ENCODE assay signal across 1 cellular context in genomic region chr12:76863005-76863670, GRCh38.
TF ChIP-seq lines count a peak whose summit lies in the region.

No MANE protein-coding gene starts in this region.

TF ChIP-seq in GM23338, 12 proteins besides CTCF, POLR2A, EP300 and RAD21 (continued from another document):
- TF ChIP-seq, protein P1, sequence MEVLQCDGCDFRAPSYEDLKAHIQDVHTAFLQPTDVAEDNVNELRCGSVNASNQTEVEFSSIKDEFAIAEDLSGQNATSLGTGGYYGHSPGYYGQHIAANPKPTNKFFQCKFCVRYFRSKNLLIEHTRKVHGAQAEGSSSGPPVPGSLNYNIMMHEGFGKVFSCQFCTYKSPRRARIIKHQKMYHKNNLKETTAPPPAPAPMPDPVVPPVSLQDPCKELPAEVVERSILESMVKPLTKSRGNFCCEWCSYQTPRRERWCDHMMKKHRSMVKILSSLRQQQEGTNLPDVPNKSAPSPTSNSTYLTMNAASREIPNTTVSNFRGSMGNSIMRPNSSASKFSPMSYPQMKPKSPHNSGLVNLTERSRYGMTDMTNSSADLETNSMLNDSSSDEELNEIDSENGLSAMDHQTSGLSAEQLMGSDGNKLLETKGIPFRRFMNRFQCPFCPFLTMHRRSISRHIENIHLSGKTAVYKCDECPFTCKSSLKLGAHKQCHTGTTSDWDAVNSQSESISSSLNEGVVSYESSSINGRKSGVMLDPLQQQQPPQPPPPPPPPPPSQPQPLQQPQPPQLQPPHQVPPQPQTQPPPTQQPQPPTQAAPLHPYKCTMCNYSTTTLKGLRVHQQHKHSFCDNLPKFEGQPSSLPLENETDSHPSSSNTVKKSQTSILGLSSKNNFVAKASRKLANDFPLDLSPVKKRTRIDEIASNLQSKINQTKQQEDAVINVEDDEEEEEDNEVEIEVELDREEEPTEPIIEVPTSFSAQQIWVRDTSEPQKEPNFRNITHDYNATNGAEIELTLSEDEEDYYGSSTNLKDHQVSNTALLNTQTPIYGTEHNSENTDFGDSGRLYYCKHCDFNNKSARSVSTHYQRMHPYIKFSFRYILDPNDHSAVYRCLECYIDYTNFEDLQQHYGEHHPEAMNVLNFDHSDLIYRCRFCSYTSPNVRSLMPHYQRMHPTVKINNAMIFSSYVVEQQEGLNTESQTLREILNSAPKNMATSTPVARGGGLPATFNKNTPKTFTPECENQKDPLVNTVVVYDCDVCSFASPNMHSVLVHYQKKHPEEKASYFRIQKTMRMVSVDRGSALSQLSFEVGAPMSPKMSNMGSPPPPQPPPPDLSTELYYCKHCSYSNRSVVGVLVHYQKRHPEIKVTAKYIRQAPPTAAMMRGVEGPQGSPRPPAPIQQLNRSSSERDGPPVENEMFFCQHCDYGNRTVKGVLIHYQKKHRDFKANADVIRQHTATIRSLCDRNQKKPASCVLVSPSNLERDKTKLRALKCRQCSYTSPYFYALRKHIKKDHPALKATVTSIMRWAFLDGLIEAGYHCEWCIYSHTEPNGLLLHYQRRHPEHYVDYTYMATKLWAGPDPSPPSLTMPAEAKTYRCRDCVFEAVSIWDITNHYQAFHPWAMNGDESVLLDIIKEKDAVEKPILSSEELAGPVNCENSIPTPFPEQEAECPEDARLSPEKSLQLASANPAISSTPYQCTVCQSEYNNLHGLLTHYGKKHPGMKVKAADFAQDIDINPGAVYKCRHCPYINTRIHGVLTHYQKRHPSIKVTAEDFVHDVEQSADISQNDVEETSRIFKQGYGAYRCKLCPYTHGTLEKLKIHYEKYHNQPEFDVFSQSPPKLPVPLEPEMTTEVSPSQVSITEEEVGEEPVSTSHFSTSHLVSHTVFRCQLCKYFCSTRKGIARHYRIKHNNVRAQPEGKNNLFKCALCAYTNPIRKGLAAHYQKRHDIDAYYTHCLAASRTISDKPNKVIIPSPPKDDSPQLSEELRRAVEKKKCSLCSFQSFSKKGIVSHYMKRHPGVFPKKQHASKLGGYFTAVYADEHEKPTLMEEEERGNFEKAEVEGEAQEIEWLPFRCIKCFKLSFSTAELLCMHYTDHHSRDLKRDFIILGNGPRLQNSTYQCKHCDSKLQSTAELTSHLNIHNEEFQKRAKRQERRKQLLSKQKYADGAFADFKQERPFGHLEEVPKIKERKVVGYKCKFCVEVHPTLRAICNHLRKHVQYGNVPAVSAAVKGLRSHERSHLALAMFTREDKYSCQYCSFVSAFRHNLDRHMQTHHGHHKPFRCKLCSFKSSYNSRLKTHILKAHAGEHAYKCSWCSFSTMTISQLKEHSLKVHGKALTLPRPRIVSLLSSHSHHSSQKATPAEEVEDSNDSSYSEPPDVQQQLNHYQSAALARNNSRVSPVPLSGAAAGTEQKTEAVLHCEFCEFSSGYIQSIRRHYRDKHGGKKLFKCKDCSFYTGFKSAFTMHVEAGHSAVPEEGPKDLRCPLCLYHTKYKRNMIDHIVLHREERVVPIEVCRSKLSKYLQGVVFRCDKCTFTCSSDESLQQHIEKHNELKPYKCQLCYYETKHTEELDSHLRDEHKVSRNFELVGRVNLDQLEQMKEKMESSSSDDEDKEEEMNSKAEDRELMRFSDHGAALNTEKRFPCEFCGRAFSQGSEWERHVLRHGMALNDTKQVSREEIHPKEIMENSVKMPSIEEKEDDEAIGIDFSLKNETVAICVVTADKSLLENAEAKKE (CRISPR knock-in tag; IDR thresholded peaks at IDR 0.05), result no peak
- TF ChIP-seq ZNF331 (CRISPR knock-in tag; IDR thresholded peaks at IDR 0.05; ENCODE audit: low read depth), result no peak
TF ChIP-seq in GM23338: peak in this region for 0.
